ENCODE assay signal across 13 cellular contexts in the genomic region with DNA sequence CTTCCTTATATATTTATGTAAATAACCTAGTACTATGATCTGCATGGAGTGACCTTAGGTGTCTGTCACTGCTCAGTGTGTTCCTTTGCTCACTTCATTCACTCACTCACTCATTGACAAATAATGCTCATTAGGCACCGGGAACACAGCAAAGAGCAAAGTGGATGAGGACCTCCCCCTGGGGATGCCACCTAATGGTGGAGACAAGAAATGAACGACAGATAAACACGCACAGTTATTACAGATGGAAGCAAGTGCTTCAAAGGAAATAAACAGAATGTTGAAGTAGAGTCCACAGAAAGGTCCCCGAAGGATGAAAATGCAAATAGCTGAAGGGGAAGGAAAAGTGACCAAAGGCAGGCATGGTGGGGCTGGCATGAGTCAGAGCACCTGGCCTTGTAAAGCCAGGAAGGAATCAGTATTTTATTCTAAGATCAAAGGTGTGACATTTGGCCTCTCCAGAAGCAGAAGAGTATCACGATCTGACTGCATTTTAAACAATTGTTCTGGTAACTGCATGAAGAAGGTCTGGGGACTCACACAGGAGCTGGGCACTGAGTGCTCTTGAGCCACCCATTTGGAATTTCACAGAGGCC. TPM values are rescaled to one million over a fixed set of nuclear protein-coding genes. Genes with fewer than 3 reads are reported as not detected.
DNase-seq lines count a peak whose midpoint lies in the region; ATAC-seq, FAIRE-seq and TF ChIP-seq lines count a peak whose summit lies in the region.
"Had no signal": no experiment of that assay in that cellular context is flagged by ENCODE, and none has a peak within 500 bp of the region (broad histone marks: within the 10 kb centered on the region; RNA-seq: fewer than 3 reads in every experiment).

No MANE protein-coding gene starts in this region.

- POLR2A ChIA-PET in GM12878 (lab: Charles Lee), result no interaction called here

- in situ Hi-C loops in GM12878 (cut with MboI), result loop anchor here (5.0 kb wide), 1 partner anchor 353 kb away; no protein-coding TSS in a partner anchor

- H2AFZ ChIP-seq in GM12878 (ENCODE audit: control insufficient read depth, low read depth, low read length) (no peak overlapping the region), neural progenitor cell (replicated peaks) (no peak overlapping the region)

- 2% methylated on average over 5 of the region's 5 CpGs for WGBS in GM12878 (ENCODE audit: insufficient coverage, insufficient replicate concordance, low lambda C conversion rate, missing lambda C conversion rate)

- no peak for TF ChIP-seq EP300 in GM12878 (IDR thresholded peaks at IDR 0.05; ENCODE audit: borderline replicate concordance in 1 of 2, control insufficient read depth in 1 of 2, low read depth in 2 of 2, low read length in 2 of 2)

- peak; percentile 21; the same call in 1 of the 2 replicates for TF ChIP-seq RAD21 in GM12878 (IDR thresholded peaks at IDR 0.05; ENCODE audit: insufficient read depth, low read depth, low read length)

- H3K27me3 ChIP-seq in GM12878 (replicated peaks in 1 of 2; ENCODE audit: control insufficient read depth in 2 of 2, insufficient read depth in 2 of 2, low read length in 1 of 2), result no peaks in the 10 kb centered on the region
- H3K27me3 ChIP-seq in neural progenitor cell, result no peaks in the 10 kb centered on the region

- BruUV-seq in GM12878 (replicated peaks; lab: Mats Ljungman, UMichigan), result no TSS peak

- H3K79me2 ChIP-seq in GM12878 (ENCODE audit: control insufficient read depth, insufficient read depth, low read length) (no peaks in the 10 kb centered on the region), neural progenitor cell (ENCODE audit: low read depth) (no peaks in the 10 kb centered on the region)

- no peaks in the 10 kb centered on the region for H4K20me1 ChIP-seq in GM12878 (ENCODE audit: control insufficient read depth, insufficient read depth)
- no peaks in the 10 kb centered on the region for H4K20me1 ChIP-seq in neural progenitor cell (ENCODE audit: low read depth)

- H3K36me3 Mint-ChIP-seq in neural progenitor cell, result no peaks in the 10 kb centered on the region
- H3K36me3 Mint-ChIP-seq: stimulated activated effector memory CD8-positive, alpha-beta T cell treated with anti-CD3 and anti-CD28 coated beads, Interleukin-12 subunit alpha, Interleukin-12 subunit beta, amount 100 ng/mL, for 72 hours had no signal

- peaks cover 2% of the 10 kb centered on the region; the same call in 1 of the 2 replicates for H3K4me1 ChIP-seq in GM12878 (ENCODE audit: control insufficient read depth, insufficient read depth, low read length)
- no peaks in the 10 kb centered on the region for H3K4me1 ChIP-seq in neural progenitor cell

- H3K27ac ChIP-seq in GM12878 (ENCODE audit: control insufficient read depth, insufficient read depth) (no peak overlapping the region), neural progenitor cell (no peak overlapping the region)
- H3K27ac ChIP-seq: spleen had no signal

- RAD21 ChIA-PET in GM12878 (lab: Charles Lee; ENCODE audit: unreplicated experiment), result no interaction called here

- no peaks in the 10 kb centered on the region for H3F3A ChIP-seq in neural progenitor cell (ENCODE audit: low read depth)

- peak; percentile 56 for TF ChIP-seq CTCF in LNCaP clone FGC (IDR thresholded peaks at IDR 0.05; ENCODE audit: control insufficient read depth, extremely low read depth, insufficient read depth)
- peak; percentile 14 to 23 (median 22); a peak in 4 of 6 replicates for TF ChIP-seq CTCF in GM12878 (IDR thresholded peaks at IDR 0.05 in 2 of 3, conservative IDR thresholded peaks at IDR 0.05 in 1 of 3; ENCODE audit: control insufficient read depth in 2 of 3, extremely low read depth in 1 of 3, insufficient read depth in 1 of 3, low read depth in 3 of 3, low read length in 3 of 3)
- peak; percentile 34 for TF ChIP-seq CTCF in neural progenitor cell (IDR thresholded peaks at IDR 0.05)

- intact Hi-C loops in GM12878 (cut with micrococcal nuclease; ENCODE audit: unreplicated experiment), result no loop called here

- H3K4me3 Mint-ChIP-seq in neural progenitor cell, result no peak overlapping the region
- H3K4me3 Mint-ChIP-seq: activated B cell treated with CpG ODN at 0.5 μM for 24 hours; dendritic cell treated with granulocyte-macrophage colony-stimulating factor and Interleukin-4, amounts not matched to agents 40 ng/mL and 50 ng/mL, for 4 days; stimulated activated effector memory CD8-positive, alpha-beta T cell treated with anti-CD3 and anti-CD28 coated beads, Interleukin-12 subunit alpha, Interleukin-12 subunit beta, amount 100 ng/mL, for 72 hours had no signal

- no peaks in the 10 kb centered on the region; the same call in 1 of the 3 replicates for H3K9me3 ChIP-seq in GM12878 (replicated peaks; ENCODE audit: control insufficient read depth, insufficient read depth, low read length)
- H3K9me3 ChIP-seq in neural progenitor cell (ENCODE audit: low read depth), result no peaks in the 10 kb centered on the region
- H3K9me3 ChIP-seq: spleen had no signal

- no peaks in the 10 kb centered on the region for H3K9me3 Mint-ChIP-seq in neural progenitor cell
- H3K9me3 Mint-ChIP-seq: activated B cell treated with CpG ODN at 0.5 μM for 24 hours; dendritic cell treated with granulocyte-macrophage colony-stimulating factor and Interleukin-4, amounts not matched to agents 40 ng/mL and 50 ng/mL, for 4 days; stimulated activated effector memory CD8-positive, alpha-beta T cell treated with anti-CD3 and anti-CD28 coated beads, Interleukin-12 subunit alpha, Interleukin-12 subunit beta, amount 100 ng/mL, for 72 hours had no signal

- peaks cover 2% of the 10 kb centered on the region for H3K4me1 Mint-ChIP-seq in neural progenitor cell

- no peak for ATAC-seq in GM12878
- no peak for ATAC-seq in HG03039 (IDR thresholded peaks at IDR 0.05; ENCODE audit: unreplicated experiment)
- ATAC-seq: stimulated activated effector memory CD8-positive, alpha-beta T cell treated with anti-CD3 and anti-CD28 coated beads, Interleukin-12 subunit alpha, Interleukin-12 subunit beta, amount 100 ng/mL, for 72 hours had no signal

- no peak overlapping the region for H3K4me2 ChIP-seq in GM12878 (ENCODE audit: control insufficient read depth, insufficient read depth)
- no peak overlapping the region for H3K4me2 ChIP-seq in neural progenitor cell

- SMC1A ChIA-PET in GM12878 (lab: Charles Lee; ENCODE audit: uncharacterized antibody, unreplicated experiment), result no interaction called here

- H3K9ac ChIP-seq in GM12878 (ENCODE audit: control insufficient read depth, insufficient read depth, low read length), result no peak overlapping the region
- H3K9ac ChIP-seq in neural progenitor cell, result no peak overlapping the region

- H3K27me3 Mint-ChIP-seq in neural progenitor cell (ENCODE audit: insufficient read depth, low read depth), result peaks cover 2% of the 10 kb centered on the region

- CTCF ChIA-PET in GM12878 (lab: Yijun Ruan, JAX), result interaction anchor here (0.6 kb wide), 1 partner anchor 1177 kb away, joined by 3 read pairs; no protein-coding TSS in a partner anchor

- FAIRE-seq in GM12878 (lab: Jason Lieb, UNC), result no peak

- DNase-seq in NCI-H345 (lab: John Stamatoyannopoulos, UW) (peak; percentile 1), NCI-H345 treated with DMSO at 0.1 percent for 48 hours (lab: John Stamatoyannopoulos, UW; ENCODE audit: unreplicated experiment) (no peak), LNCaP clone FGC (ENCODE audit: low read depth) (no peak), GM12878 (ENCODE audit: low read depth, low spot score) (no peak), neural progenitor cell (ENCODE audit: low spot score) (peak; percentile 11), activated T-cell treated with anti-CD3 and anti-CD28 coated beads for 4 hours (no peak), RPMI8226 (no peak)
- DNase-seq: activated B cell treated with CpG ODN at 0.5 μM for 24 hours, NCI-H446 treated with DMSO at 0.1 percent for 48 hours, spleen had no signal

- H3K27ac Mint-ChIP-seq in neural progenitor cell, result no peak overlapping the region
- H3K27ac Mint-ChIP-seq: activated B cell treated with CpG ODN at 0.5 μM for 24 hours; dendritic cell treated with granulocyte-macrophage colony-stimulating factor and Interleukin-4, amounts not matched to agents 40 ng/mL and 50 ng/mL, for 4 days; stimulated activated effector memory CD8-positive, alpha-beta T cell treated with anti-CD3 and anti-CD28 coated beads, Interleukin-12 subunit alpha, Interleukin-12 subunit beta, amount 100 ng/mL, for 72 hours had no signal

- TF ChIP-seq POLR2A in GM12878 (IDR thresholded peaks at IDR 0.05; ENCODE audit: low read depth, low read length), result no peak

- peaks cover 0 to 3% of the 10 kb centered on the region in 2 experiments; a peak in 2 of 4 replicates for H3K36me3 ChIP-seq in GM12878 (ENCODE audit: control insufficient read depth in 2 of 2, insufficient read depth in 2 of 2, low read length in 1 of 2)
- no peaks in the 10 kb centered on the region for H3K36me3 ChIP-seq in neural progenitor cell
- H3K36me3 ChIP-seq: spleen had no signal

- no peak overlapping the region for H3K4me3 ChIP-seq in LNCaP clone FGC (ENCODE audit: low read depth, low read length)
- H3K4me3 ChIP-seq in GM12878, result no peak overlapping the region
- H3K4me3 ChIP-seq in neural progenitor cell, result no peak overlapping the region
- H3K4me3 ChIP-seq: spleen had no signal

RNA-seq across cellular contexts. Expression of gene MAB21L3, which starts 23.1 kb away (rescaled TPM):
- total RNA-seq in GM12878 (2013; cell fraction: nucleolus; rRNA removed), result 12.9 and 13.5 TPM in 2 replicates
- 1.7 and 5.3 TPM in 2 replicates for total RNA-seq in GM12878 (2014; rRNA removed)
- 1.2 and 1.6 TPM in 2 replicates for total RNA-seq in GM12878 (2014; rRNA removed; fragmentation: Illumina TruSeq; extraction: Trizol)
- 0.88 and 1.7 TPM in 2 replicates for total RNA-seq in GM12878 (2021)
- 0.18 TPM for polyA plus RNA-seq in GM12878 (2011; ENCODE audit: low read depth)
- 12.4 and 18.6 TPM in 2 replicates for polyA plus RNA-seq in GM12878 (2011; rRNA removed)
- 15.9 and 19.3 TPM in 2 replicates for polyA plus RNA-seq in GM12878 (2011; cell fraction: cytosol; rRNA removed)
- 11.8 and 15.9 TPM in 2 replicates for polyA plus RNA-seq in GM12878 (2011; cell fraction: nucleus; rRNA removed)
- polyA plus RNA-seq in GM12878 (2012), result 0.22 and 0.32 TPM in 2 replicates
- polyA plus RNA-seq in GM12878 (2014; fragmentation: Illumina TruSeq; extraction: Trizol), result 1.5 and 1.9 TPM in 2 replicates
- polyA plus RNA-seq in GM12878 (2014; fragmentation: Nextera tagmentation; extraction: Ambion mirVana), result under 1 TPM; 0.18 to 0.35 TPM
- polyA plus RNA-seq in GM12878 (2014; rRNA removed), result 1.0 and 2.1 TPM in 2 replicates
- under 1 TPM; 0.27 to 0.47 TPM for polyA plus RNA-seq in GM12878 (2016; fragmentation: Nextera tagmentation; extraction: Ambion mirVana)
- polyA minus RNA-seq in GM12878 (2011; rRNA and poly(A)+ RNA removed), result 26.3 and 34.4 TPM in 2 replicates
- polyA minus RNA-seq in GM12878 (2011; cell fraction: cytosol; rRNA and poly(A)+ RNA removed), result 9.3 and 11.2 TPM in 2 replicates
- 15.0 and 17.9 TPM in 2 replicates for polyA minus RNA-seq in GM12878 (2011; cell fraction: nucleus; rRNA and poly(A)+ RNA removed)
- total RNA-seq in neural progenitor cell (ENCODE audit: low replicate concordance), result not detected in 2 replicates
- total RNA-seq: activated B cell treated with CpG ODN at 0.5 μM for 24 hours had no signal

Comparison
In these comparisons a context has a peak if more than half of its experiments do, and no peak if none do; other contexts are left out.
1. DNase-seq: peak in NCI-H345 (single experiment) and neural progenitor cell (single experiment); none in NCI-H345 treated with DMSO at 0.1 percent for 48 hours (single experiment), LNCaP clone FGC (single experiment), GM12878 (single experiment), activated T-cell treated with anti-CD3 and anti-CD28 coated beads for 4 hours (single experiment) and RPMI8226 (single experiment).
2. Peak in every context shown above with its lines, with median percentiles within 50 percentile points of each other: CTCF ChIP-seq.